In the genomic region with DNA sequence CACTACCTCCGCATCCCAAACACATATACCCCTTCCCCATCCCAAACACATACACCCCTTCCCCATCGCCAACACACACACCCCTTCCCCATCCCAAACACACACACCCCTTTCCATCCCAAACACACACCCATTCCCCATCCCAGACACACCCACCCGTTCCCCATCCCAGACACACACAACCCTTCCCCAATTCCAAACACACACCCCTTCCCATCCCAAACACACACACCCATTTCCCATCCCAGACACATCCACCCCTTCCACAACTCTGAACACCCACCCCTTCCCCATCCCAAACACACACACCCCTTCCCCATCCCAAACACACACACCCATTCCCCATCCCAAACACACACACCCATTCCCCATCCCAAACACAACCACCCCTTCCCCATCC, we compare ENCODE assay signal across 26 cellular contexts.
"Had no signal": no experiment of that assay in that cellular context is flagged by ENCODE, and none has a peak within 500 bp of the region (broad histone marks: within the 10 kb centered on the region; RNA-seq: fewer than 3 reads in every experiment).

No MANE protein-coding gene starts in this region.

- H3K27me3 Mint-ChIP-seq: stimulated activated naive CD8-positive, alpha-beta T cell treated with anti-CD3 and anti-CD28 coated beads, Interleukin-15, Interleukin-2, amounts not matched to agents 100 ng/mL and 50 ng/mL, for 24 hours had no signal

- H3K9me3 ChIP-seq: heart right ventricle, left ventricle myocardium inferior, mucosa of descending colon, ovary, prostate gland, sigmoid colon, spleen, suprapubic skin, thoracic aorta, tibial artery, upper lobe of right lung had no signal

- H3K27ac ChIP-seq: heart right ventricle, left ventricle myocardium inferior, ovary, prostate gland, sigmoid colon, spleen, suprapubic skin, thoracic aorta, tibial artery, upper lobe of right lung had no signal

- H3K4me3 Mint-ChIP-seq: immature natural killer cell; naive thymus-derived CD4-positive, alpha-beta T cell; natural killer cell treated with Interleukin-12 subunit alpha and Interleukin-12 subunit beta and Interleukin-15 and Interleukin-18, amount 100 ng/mL, for 72 hours; stimulated activated effector memory CD8-positive, alpha-beta T cell treated with anti-CD3 and anti-CD28 coated beads, Interleukin-12 subunit alpha, Interleukin-12 subunit beta, amount 100 ng/mL, for 72 hours; stimulated activated naive CD8-positive, alpha-beta T cell treated with anti-CD3 and anti-CD28 coated beads, Interleukin-15, Interleukin-2, amounts not matched to agents 100 ng/mL and 50 ng/mL, for 24 hours had no signal

- H3K27me3 ChIP-seq: ovary, sigmoid colon, spleen, suprapubic skin, tibial artery, upper lobe of right lung had no signal

- DNase-seq: heart right ventricle; hypothalamus; immature natural killer cell; left ventricle myocardium inferior; midbrain; mucosa of descending colon; naive thymus-derived CD4-positive, alpha-beta T cell; ovary; retina; right cardiac atrium; sigmoid colon; small intestine; spleen; stimulated activated CD4-positive, alpha-beta T cell treated with anti-CD3 and anti-CD28 coated beads, Interleukin-4, amount 100 ng/mL, for 24 hours; stimulated activated naive CD4-positive, alpha-beta T cell; tibial artery; trophoblast cell; upper lobe of right lung had no signal

- H3K36me3 Mint-ChIP-seq: immature natural killer cell; naive thymus-derived CD4-positive, alpha-beta T cell; natural killer cell treated with Interleukin-12 subunit alpha and Interleukin-12 subunit beta and Interleukin-15 and Interleukin-18, amount 100 ng/mL, for 72 hours; stimulated activated effector memory CD8-positive, alpha-beta T cell treated with anti-CD3 and anti-CD28 coated beads, Interleukin-12 subunit alpha, Interleukin-12 subunit beta, amount 100 ng/mL, for 72 hours had no signal

- H3K27ac Mint-ChIP-seq: immature natural killer cell; naive thymus-derived CD4-positive, alpha-beta T cell; natural killer cell treated with Interleukin-12 subunit alpha and Interleukin-12 subunit beta and Interleukin-15 and Interleukin-18, amount 100 ng/mL, for 72 hours; stimulated activated effector memory CD8-positive, alpha-beta T cell treated with anti-CD3 and anti-CD28 coated beads, Interleukin-12 subunit alpha, Interleukin-12 subunit beta, amount 100 ng/mL, for 72 hours; stimulated activated naive CD8-positive, alpha-beta T cell treated with anti-CD3 and anti-CD28 coated beads, Interleukin-15, Interleukin-2, amounts not matched to agents 100 ng/mL and 50 ng/mL, for 24 hours had no signal

- H3K4me1 ChIP-seq: prostate gland, sigmoid colon, suprapubic skin, tibial artery had no signal

- H3K9me3 Mint-ChIP-seq: natural killer cell treated with Interleukin-12 subunit alpha and Interleukin-12 subunit beta and Interleukin-15 and Interleukin-18, amount 100 ng/mL, for 72 hours; stimulated activated naive CD8-positive, alpha-beta T cell treated with anti-CD3 and anti-CD28 coated beads, Interleukin-15, Interleukin-2, amounts not matched to agents 100 ng/mL and 50 ng/mL, for 24 hours had no signal

- H3K36me3 ChIP-seq: heart right ventricle, left ventricle myocardium inferior, ovary, prostate gland, sigmoid colon, spleen, suprapubic skin, thoracic aorta, tibial artery, upper lobe of right lung had no signal

- H3K4me3 ChIP-seq: heart right ventricle, left ventricle myocardium inferior, lung, mucosa of descending colon, ovary, prostate gland, sigmoid colon, spleen, suprapubic skin, thoracic aorta, tibial artery, upper lobe of right lung had no signal

- H3K4me1 Mint-ChIP-seq: immature natural killer cell; stimulated activated effector memory CD8-positive, alpha-beta T cell treated with anti-CD3 and anti-CD28 coated beads, Interleukin-12 subunit alpha, Interleukin-12 subunit beta, amount 100 ng/mL, for 72 hours had no signal

- FAIRE-seq: islet of Langerhans, small intestine had no signal

- ATAC-seq: heart right ventricle; mucosa of descending colon; naive thymus-derived CD4-positive, alpha-beta T cell; natural killer cell treated with Interleukin-12 subunit alpha and Interleukin-12 subunit beta and Interleukin-15 and Interleukin-18, amount 100 ng/mL, for 72 hours; right cardiac atrium; upper lobe of right lung had no signal
